Comparison of ENCODE assay signal across 12 cellular contexts in the genomic region with DNA sequence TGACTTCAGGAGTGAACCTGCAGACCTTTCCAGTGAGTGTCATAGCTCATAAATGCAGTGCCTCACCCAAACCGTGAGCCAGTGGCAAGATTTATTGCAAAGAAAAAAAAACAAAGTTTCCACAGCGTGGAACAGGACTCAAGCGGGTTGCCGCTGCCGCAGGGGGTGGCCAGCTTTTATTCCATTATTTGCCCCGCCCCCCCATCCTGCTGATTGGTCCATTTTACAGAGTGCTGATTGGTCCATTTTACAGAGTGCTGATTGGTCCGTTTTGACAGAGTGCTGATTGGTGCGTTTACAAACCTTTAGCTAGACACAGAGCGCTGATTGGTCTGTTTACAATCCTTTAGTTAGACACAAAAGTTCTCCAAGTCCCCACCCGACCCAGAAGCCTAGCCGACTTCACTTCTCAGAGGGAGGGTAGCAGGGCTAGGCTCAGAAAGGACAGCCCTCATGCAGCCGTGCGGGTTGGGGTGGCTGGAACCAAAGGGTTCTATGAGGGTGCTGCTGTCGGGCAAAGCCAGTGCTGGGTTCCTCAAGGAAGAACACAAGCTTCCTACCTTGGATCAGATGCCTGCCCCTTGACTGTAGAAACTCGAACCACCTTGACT.
DNase-seq lines count a peak whose midpoint lies in the region; ATAC-seq and TF ChIP-seq lines count a peak whose summit lies in the region.
"Had no signal": no experiment of that assay in that cellular context is flagged by ENCODE, and none has a peak within 500 bp of the region (broad histone marks: within the 10 kb centered on the region; RNA-seq: fewer than 3 reads in every experiment).

No MANE protein-coding gene starts in this region.

- no peaks in the 10 kb centered on the region for H3K36me3 Mint-ChIP-seq in activated naive CD4-positive, alpha-beta T cell treated with anti-CD3 and anti-CD28 coated beads, Interleukin-2, amount 50 U/mL, for 24 hours

- H3K27ac Mint-ChIP-seq in activated naive CD4-positive, alpha-beta T cell treated with anti-CD3 and anti-CD28 coated beads, Interleukin-2, amount 50 U/mL, for 24 hours = no peak overlapping the region
- H3K27ac Mint-ChIP-seq: activated T-helper 1 cell treated with anti-CD3 and anti-CD28 coated beads, Interleukin-12 subunit alpha, Interleukin-12 subunit beta, Interleukin-2, Interleukin-4 antibody, amounts not matched to agents 30 ng/mL and 10 ng/mL and 1 ng/mL, durations not matched to agents 14 hours and 24 hours and 36 hours had no signal

- H3K27ac ChIP-seq in C4-2B = peak overlapping the region; percentile 12; the same call in 1 of the 2 replicates
- H3K27ac ChIP-seq: heart left ventricle, Peyer's patch had no signal

- peak; percentile 71 for DNase-seq in activated CD4-positive, alpha-beta T cell treated with anti-CD3 and anti-CD28 coated beads for 48 hours
- DNase-seq in stimulated activated CD4-positive, alpha-beta T cell treated with anti-CD3 and anti-CD28 coated beads, Interleukin-1b, Interleukin-23, amount 100 ng/mL, for 24 hours (ENCODE audit: low read depth in 4 of 4, low spot score in 1 of 4) = peak in 3 of 4 experiments; percentile 33 to 43 (median 37)
- DNase-seq in NCI-H1105 (lab: John Stamatoyannopoulos, UW) (no peak), Kasumi-1 (lab: John Stamatoyannopoulos, UW) (no peak), Ammon's horn (ENCODE audit: low spot score) (no peak)
- DNase-seq: heart left ventricle, left colon had no signal

- no peaks in the 10 kb centered on the region for H3K9me3 Mint-ChIP-seq in activated naive CD4-positive, alpha-beta T cell treated with anti-CD3 and anti-CD28 coated beads, Interleukin-2, amount 50 U/mL, for 24 hours
- H3K9me3 Mint-ChIP-seq: activated T-helper 1 cell treated with anti-CD3 and anti-CD28 coated beads, Interleukin-12 subunit alpha, Interleukin-12 subunit beta, Interleukin-2, Interleukin-4 antibody, amounts not matched to agents 30 ng/mL and 10 ng/mL and 1 ng/mL, durations not matched to agents 14 hours and 24 hours and 36 hours had no signal

- no peak for TF ChIP-seq CTCF in C4-2B (conservative IDR thresholded peaks at IDR 0.05)

- peak overlapping the region; percentile 77 for H3K4me3 Mint-ChIP-seq in activated naive CD4-positive, alpha-beta T cell treated with anti-CD3 and anti-CD28 coated beads, Interleukin-2, amount 50 U/mL, for 24 hours
- H3K4me3 Mint-ChIP-seq: activated T-helper 1 cell treated with anti-CD3 and anti-CD28 coated beads, Interleukin-12 subunit alpha, Interleukin-12 subunit beta, Interleukin-2, Interleukin-4 antibody, amounts not matched to agents 30 ng/mL and 10 ng/mL and 1 ng/mL, durations not matched to agents 14 hours and 24 hours and 36 hours had no signal

- peaks cover 14% of the 10 kb centered on the region for H3K4me1 Mint-ChIP-seq in activated naive CD4-positive, alpha-beta T cell treated with anti-CD3 and anti-CD28 coated beads, Interleukin-2, amount 50 U/mL, for 24 hours

- peaks cover 8% of the 10 kb centered on the region for H3K27me3 Mint-ChIP-seq in activated naive CD4-positive, alpha-beta T cell treated with anti-CD3 and anti-CD28 coated beads, Interleukin-2, amount 50 U/mL, for 24 hours

- ATAC-seq in GM18909 (IDR thresholded peaks at IDR 0.05; ENCODE audit: poor library complexity, unreplicated experiment) = no peak
- ATAC-seq: heart left ventricle, left colon had no signal

Comparison
In these comparisons a context has a peak if more than half of its experiments do, and no peak if none do; other contexts are left out.
1. DNase-seq: peak in activated CD4-positive, alpha-beta T cell treated with anti-CD3 and anti-CD28 coated beads for 48 hours (single experiment) and stimulated activated CD4-positive, alpha-beta T cell treated with anti-CD3 and anti-CD28 coated beads, Interleukin-1b, Interleukin-23, amount 100 ng/mL, for 24 hours (3 of 4); none in NCI-H1105 (single experiment), Kasumi-1 (0 of 2) and Ammon's horn (single experiment).